Comparison of ENCODE assay signal across 8 cellular contexts in the genomic region with DNA sequence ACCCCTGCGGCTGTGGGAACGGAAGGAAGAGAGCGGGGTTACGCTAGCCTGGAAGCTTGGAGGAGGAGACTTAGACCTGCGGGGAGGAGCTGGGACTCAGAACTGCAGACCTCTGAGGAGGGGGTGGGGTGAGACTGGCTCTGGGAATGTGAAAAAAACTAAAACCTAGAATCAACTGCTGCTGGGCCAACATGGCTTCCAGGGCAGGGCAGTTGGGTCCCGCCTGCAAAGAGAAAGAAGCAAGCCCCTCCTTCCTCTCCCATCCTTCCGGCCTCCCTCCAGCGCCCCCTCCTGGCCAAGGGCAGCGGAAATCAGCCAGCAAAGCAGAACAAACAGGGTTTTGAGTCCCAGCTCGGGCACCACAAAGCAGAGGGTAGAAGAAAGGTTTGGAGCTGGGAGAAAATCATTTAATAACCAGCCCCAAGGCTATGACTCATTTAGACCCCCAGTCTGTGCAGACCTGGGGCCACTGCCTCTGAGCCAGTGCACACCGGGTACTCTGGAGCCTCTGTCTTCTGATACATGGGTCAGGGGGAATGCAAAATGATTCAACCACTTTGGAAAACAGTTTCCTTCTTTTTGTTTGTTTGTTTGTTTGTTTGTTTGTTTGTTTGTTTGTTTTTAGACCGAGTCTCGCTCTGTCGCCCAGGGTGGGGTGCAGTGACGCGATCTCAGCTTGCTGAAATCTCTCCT. TPM values are rescaled to one million over a fixed set of nuclear protein-coding genes. Genes with fewer than 3 reads are reported as not detected.
DNase-seq lines count a peak whose midpoint lies in the region; ATAC-seq, FAIRE-seq and TF ChIP-seq lines count a peak whose summit lies in the region.

No MANE protein-coding gene starts in this region.

- no peaks in the 10 kb centered on the region for H3K9me3 Mint-ChIP-seq in T-cell
- H3K9me3 Mint-ChIP-seq in activated naive CD8-positive, alpha-beta T cell treated with anti-CD3 and anti-CD28 coated beads for 36 hours: peaks cover 3% of the 10 kb centered on the region

- H3K27ac ChIP-seq in iPS DF 6.9 (ENCODE audit: low read length): no peak overlapping the region

- DNase-seq in D721Med (ENCODE audit: insufficient read length, low spot score) (no peak), HUDEP-2 (lab: John Stamatoyannopoulos, UW; ENCODE audit: unreplicated experiment in 76 of 76) (peak in 73 of 76 experiments; percentile 16 to 89 (median 73)), T-cell (peak; percentile 73 to 91 (median 86)), iPS DF 6.9 (ENCODE audit: low read depth, low spot score) (peak; percentile 41)
- peak; percentile 90 for DNase-seq in activated naive CD8-positive, alpha-beta T cell treated with anti-CD3 and anti-CD28 coated beads for 36 hours
- DNase-seq in stimulated activated CD4-positive, alpha-beta T cell treated with anti-CD3 and anti-CD28 coated beads, Interleukin-1b, Interleukin-23, amount 100 ng/mL, for 1 hour (ENCODE audit: low read depth in 2 of 2): peak; percentile 75 to 79

- ATAC-seq in T-cell (replicated peaks in 1 of 4) (peak; percentile 74 to 87 (median 80)), GM19463 (IDR thresholded peaks at IDR 0.05; ENCODE audit: unreplicated experiment) (no peak), GM19395 (IDR thresholded peaks at IDR 0.05; ENCODE audit: unreplicated experiment) (no peak)

- no peaks in the 10 kb centered on the region for H3K9me3 ChIP-seq in iPS DF 6.9 (ENCODE audit: control insufficient read depth, insufficient read depth, low read length)

- TF ChIP-seq CTCF in D721Med (IDR thresholded peaks at IDR 0.05; ENCODE audit: insufficient read depth, missing control alignments): peak; percentile 60

- H3K4me1 Mint-ChIP-seq in T-cell: peaks cover 18% of the 10 kb centered on the region in 3 donors
- peaks cover 8% of the 10 kb centered on the region for H3K4me1 Mint-ChIP-seq in activated naive CD8-positive, alpha-beta T cell treated with anti-CD3 and anti-CD28 coated beads for 36 hours

- CTCF ChIA-PET in T-cell (lab: Charles Lee): interaction anchor here in 1 of 2 donors (0.7 to 0.9 kb wide), 2 partner anchors 77 to 346 kb away, joined by 3 to 4 read pairs; a partner anchor contains a TSS

- peak overlapping the region; percentile 62 to 69 (median 66) for H3K4me3 Mint-ChIP-seq in T-cell
- H3K4me3 Mint-ChIP-seq in activated naive CD8-positive, alpha-beta T cell treated with anti-CD3 and anti-CD28 coated beads for 36 hours: peak overlapping the region; percentile 49

- POLR2A ChIA-PET in T-cell (lab: Charles Lee): no interaction called here

- peaks cover 2% of the 10 kb centered on the region; the same call in 1 of the 2 replicates for H3K4me1 ChIP-seq in iPS DF 6.9 (ENCODE audit: control insufficient read depth, insufficient read depth, low read length)

- FAIRE-seq in D721Med (lab: Jason Lieb, UNC): no peak

- no peaks in the 10 kb centered on the region; the same call in 1 of the 2 replicates for H3K27me3 ChIP-seq in iPS DF 6.9 (ENCODE audit: control insufficient read depth, insufficient read depth, low read length)

- peak overlapping the region; percentile 72 to 77 for H3K27ac Mint-ChIP-seq in T-cell
- peak overlapping the region; percentile 86 for H3K27ac Mint-ChIP-seq in activated naive CD8-positive, alpha-beta T cell treated with anti-CD3 and anti-CD28 coated beads for 36 hours

- H3K36me3 ChIP-seq in iPS DF 6.9 (ENCODE audit: control insufficient read depth, insufficient read depth, low read length): no peaks in the 10 kb centered on the region

- WGBS in iPS DF 6.9 (ENCODE audit: insufficient coverage, insufficient read length): no CpG with 5 or more reads among the region's 16 CpGs

- no peaks in the 10 kb centered on the region for H3K36me3 Mint-ChIP-seq in T-cell
- peaks cover 2% of the 10 kb centered on the region for H3K36me3 Mint-ChIP-seq in activated naive CD8-positive, alpha-beta T cell treated with anti-CD3 and anti-CD28 coated beads for 36 hours

- peaks cover 10 to 19% of the 10 kb centered on the region in 2 donors for H3K27me3 Mint-ChIP-seq in T-cell
- H3K27me3 Mint-ChIP-seq in activated naive CD8-positive, alpha-beta T cell treated with anti-CD3 and anti-CD28 coated beads for 36 hours: peaks cover 8% of the 10 kb centered on the region

- H3K4me3 ChIP-seq in iPS DF 6.9 (ENCODE audit: low read length): no peak overlapping the region

RNA-seq across cellular contexts. Expression of a gene that starts 7.3 kb away (rescaled TPM):
- total RNA-seq in T-cell: 10 to 100 TPM in 4 of 5 donors, 1 to 10 TPM in 1; 8.0 to 23.6 (median 15.9) TPM
- total RNA-seq in activated naive CD8-positive, alpha-beta T cell treated with anti-CD3 and anti-CD28 coated beads for 36 hours: 1 to 10 TPM; 2.3 to 2.5 TPM

RNA-seq across cellular contexts. Expression of a gene that starts 36.7 kb away (rescaled TPM):
- not detected for total RNA-seq in T-cell
- total RNA-seq in activated naive CD8-positive, alpha-beta T cell treated with anti-CD3 and anti-CD28 coated beads for 36 hours: not detected

RNA-seq across cellular contexts. Expression of a gene that starts 59.9 kb away (rescaled TPM):
- total RNA-seq in T-cell: 1 to 10 TPM; 3.4 to 6.0 (median 4.1) TPM
- total RNA-seq in activated naive CD8-positive, alpha-beta T cell treated with anti-CD3 and anti-CD28 coated beads for 36 hours: under 1 TPM; 0.14 to 0.31 TPM

Comparison
In these comparisons a context has a peak if more than half of its experiments do, and no peak if none do; other contexts are left out.
1. ATAC-seq: peak in T-cell (4 of 4); none in GM19463 (single experiment) and GM19395 (single experiment).